ENCODE assay signal across 13 cellular contexts in genomic region chr15:101239724-101240136, GRCh38. TPM values are rescaled to one million over a fixed set of nuclear protein-coding genes. Genes with fewer than 3 reads are reported as not detected.
A peak's percentile ranks its signal among the peaks of the same experiment; 100 is the strongest.
DNase-seq lines count a peak whose midpoint lies in the region; ATAC-seq, FAIRE-seq and TF ChIP-seq lines count a peak whose summit lies in the region.
"Had no signal": no experiment of that assay in that cellular context is flagged by ENCODE, and none has a peak within 500 bp of the region (broad histone marks: within the 10 kb centered on the region; RNA-seq: fewer than 3 reads in every experiment).

No MANE protein-coding gene starts in this region.

- H3K27ac Mint-ChIP-seq in glutamatergic neuron (ENCODE audit: unreplicated experiment) = no peak overlapping the region

- peak overlapping the region; percentile 9 for H3K27ac ChIP-seq in GM12878 (ENCODE audit: control insufficient read depth, insufficient read depth)
- H3K27ac ChIP-seq in smooth muscle cell (ENCODE audit: low read depth) = peak overlapping the region; percentile 74
- H3K27ac ChIP-seq: brain microvascular endothelial cell, psoas muscle had no signal

- H3K4me3 ChIP-seq in GM12878 = 0 out of 2 replicates have a peak overlapping the region, but pooled peaks have one; percentile 18
- no peak overlapping the region for H3K4me3 ChIP-seq in smooth muscle cell
- H3K4me3 ChIP-seq: psoas muscle had no signal

- peak overlapping the region; percentile 74 for H3K4me2 ChIP-seq in GM12878 (ENCODE audit: control insufficient read depth, insufficient read depth)
- H3K4me2 ChIP-seq in smooth muscle cell = peak overlapping the region; percentile 25

- in situ Hi-C loops in GM12878 (cut with MboI) = no loop called here

- peaks cover 4% of the 10 kb centered on the region; the same call in 2 of the 3 replicates for H3K9me3 ChIP-seq in GM12878 (replicated peaks; ENCODE audit: control insufficient read depth, insufficient read depth, low read length)
- no peaks in the 10 kb centered on the region for H3K9me3 ChIP-seq in smooth muscle cell (replicated peaks; ENCODE audit: low read depth)
- H3K9me3 ChIP-seq: psoas muscle had no signal

- RAD21 ChIA-PET in GM12878 (lab: Charles Lee; ENCODE audit: unreplicated experiment) = interaction anchor here (0.9 to 3.4 kb wide), 11 partner anchors 8 to 224 kb away, joined by 3 to 18 read pairs (median 4); partner anchors contain the start of gene CHSY1

- no peaks in the 10 kb centered on the region for H3K36me3 Mint-ChIP-seq in glutamatergic neuron (ENCODE audit: unreplicated experiment)

- 87% methylated on average over 6 of the region's 6 CpGs for WGBS in GM12878 (ENCODE audit: insufficient coverage, insufficient replicate concordance, low lambda C conversion rate, missing lambda C conversion rate)
- 56% methylated on average over 6 of the region's 6 CpGs for WGBS in smooth muscle cell (ENCODE audit: low lambda C conversion rate)

- FAIRE-seq in GM12878 (lab: Jason Lieb, UNC) = peak; percentile 31
- FAIRE-seq: islet of Langerhans had no signal

- peaks cover 80% of the 10 kb centered on the region for H3K79me2 ChIP-seq in GM12878 (ENCODE audit: control insufficient read depth, insufficient read depth, low read length)
- peaks cover 100% of the 10 kb centered on the region for H3K79me2 ChIP-seq in smooth muscle cell (ENCODE audit: low read depth)

- no peaks in the 10 kb centered on the region for H3K27me3 Mint-ChIP-seq in glutamatergic neuron (ENCODE audit: unreplicated experiment)

- TF ChIP-seq CTCF in GM12878 (IDR thresholded peaks at IDR 0.05 in 2 of 3, conservative IDR thresholded peaks at IDR 0.05 in 1 of 3; ENCODE audit: control insufficient read depth in 2 of 3, extremely low read depth in 1 of 3, insufficient read depth in 1 of 3, low read depth in 3 of 3, low read length in 3 of 3) = no peak
- TF ChIP-seq CTCF in smooth muscle cell (IDR thresholded peaks at IDR 0.05; ENCODE audit: borderline replicate concordance, insufficient read depth, poor library complexity, severe bottlenecking) = no peak
- TF ChIP-seq CTCF in glutamatergic neuron (IDR thresholded peaks at IDR 0.05; ENCODE audit: partially characterized antibody, unreplicated experiment) = no peak

- no peak for TF ChIP-seq RAD21 in GM12878 (IDR thresholded peaks at IDR 0.05; ENCODE audit: insufficient read depth, low read depth, low read length)

- intact Hi-C loops in GM12878 (cut with micrococcal nuclease; ENCODE audit: unreplicated experiment) = no loop called here

- no peak overlapping the region for H3K4me3 Mint-ChIP-seq in glutamatergic neuron (ENCODE audit: unreplicated experiment)

- H4K20me1 ChIP-seq in GM12878 (ENCODE audit: control insufficient read depth, insufficient read depth) (no peaks in the 10 kb centered on the region; the same call in 1 of the 2 replicates), smooth muscle cell (ENCODE audit: low read depth) (peaks cover 99% of the 10 kb centered on the region)

- H3K9me3 Mint-ChIP-seq in glutamatergic neuron (ENCODE audit: unreplicated experiment) = no peaks in the 10 kb centered on the region

- CTCF ChIA-PET in GM12878 (lab: Yijun Ruan, JAX) = interaction anchor here (1.0 to 4.5 kb wide), 15 partner anchors 8 to 233 kb away, joined by 3 to 34 read pairs (median 4); no protein-coding TSS in a partner anchor

- peak; percentile 55 to 62 for ATAC-seq in activated CD4-positive, CD25-positive, alpha-beta regulatory T cell treated with anti-CD3 and anti-CD28 coated beads, Interleukin-2, amount 50 U/mL, for 24 hours
- ATAC-seq in GM12878 = peak; percentile 66
- no peak for ATAC-seq in HG02981 (IDR thresholded peaks at IDR 0.05; ENCODE audit: unreplicated experiment)

- H3F3A ChIP-seq in smooth muscle cell (ENCODE audit: low read depth) = peaks cover 23% of the 10 kb centered on the region

- no TSS peak for BruUV-seq in GM12878 (replicated peaks; lab: Mats Ljungman, UMichigan)

- H3K9ac ChIP-seq in GM12878 (ENCODE audit: control insufficient read depth, insufficient read depth, low read length) = no peak overlapping the region
- H3K9ac ChIP-seq in smooth muscle cell (ENCODE audit: low read depth) = no peak overlapping the region

- H3K4me1 Mint-ChIP-seq in glutamatergic neuron (ENCODE audit: low read depth, unreplicated experiment) = peaks cover 9% of the 10 kb centered on the region

- SMC1A ChIA-PET in GM12878 (lab: Charles Lee; ENCODE audit: uncharacterized antibody, unreplicated experiment) = interaction anchor here (0.8 to 10.3 kb wide), 24 partner anchors 8 to 232 kb away, joined by 3 to 119 read pairs (median 5); no protein-coding TSS in a partner anchor

- POLR2A ChIA-PET in GM12878 (lab: Charles Lee) = interaction anchor here (0.7 to 2.7 kb wide), 7 partner anchors 8 to 150 kb away, joined by 3 to 11 read pairs (median 4); partner anchors contain the start of gene CHSY1

- H3K36me3 ChIP-seq in GM12878 (ENCODE audit: control insufficient read depth in 2 of 2, insufficient read depth in 2 of 2, low read length in 1 of 2) (peaks cover 4 to 11% of the 10 kb centered on the region in 2 experiments; a peak in 3 of 4 replicates), smooth muscle cell (ENCODE audit: low read depth) (no peaks in the 10 kb centered on the region)

- peak; percentile 34 to 64; a peak in 1 of 4 replicates for TF ChIP-seq EP300 in GM12878 (IDR thresholded peaks at IDR 0.05; ENCODE audit: borderline replicate concordance in 1 of 2, control insufficient read depth in 1 of 2, low read depth in 2 of 2, low read length in 2 of 2)

- no peak overlapping the region for H2AFZ ChIP-seq in GM12878 (ENCODE audit: control insufficient read depth, low read depth, low read length)
- no peak overlapping the region for H2AFZ ChIP-seq in smooth muscle cell (ENCODE audit: low read depth)

- peaks cover 37% of the 10 kb centered on the region for H3K4me1 ChIP-seq in GM12878 (ENCODE audit: control insufficient read depth, insufficient read depth, low read length)
- H3K4me1 ChIP-seq in smooth muscle cell (ENCODE audit: low read depth) = peaks cover 29% of the 10 kb centered on the region

- H3K27me3 ChIP-seq in GM12878 (replicated peaks in 1 of 2; ENCODE audit: control insufficient read depth in 2 of 2, insufficient read depth in 2 of 2, low read length in 1 of 2) = no peaks in the 10 kb centered on the region
- H3K27me3 ChIP-seq in smooth muscle cell (ENCODE audit: low read depth) = no peaks in the 10 kb centered on the region
- H3K27me3 ChIP-seq: brain microvascular endothelial cell had no signal

- TF ChIP-seq POLR2A in GM12878 (IDR thresholded peaks at IDR 0.05; ENCODE audit: low read depth, low read length) = no peak

- no peak for DNase-seq in activated CD4-positive, CD25-positive, alpha-beta regulatory T cell treated with anti-CD3 and anti-CD28 coated beads, Interleukin-2, amount 50 U/mL, for 72 hours
- DNase-seq in NOMO-1 (lab: John Stamatoyannopoulos, UW; ENCODE audit: unreplicated experiment in 2 of 2) (peak; percentile 95 to 99), GM12878 (ENCODE audit: low read depth, low spot score) (peak; percentile 33), smooth muscle cell (lab: John Stamatoyannopoulos, UW; ENCODE audit: unreplicated experiment) (no peak), NCI-H146 treated with DMSO at 0.1 percent for 48 hours (lab: John Stamatoyannopoulos, UW; ENCODE audit: unreplicated experiment) (no peak), glutamatergic neuron (no peak)
- DNase-seq: brain microvascular endothelial cell, DMS79 treated with DMSO at 0.1 percent for 48 hours, NCI-H187 treated with DMSO at 0.1 percent for 48 hours, psoas muscle had no signal

RNA-seq across cellular contexts. Expression of gene CHSY1, which starts 12.1 kb away (rescaled TPM):
- 82.5 and 96.0 TPM in 2 replicates for total RNA-seq in GM12878 (2013; cell fraction: nucleolus; rRNA removed)
- total RNA-seq in GM12878 (2014; rRNA removed) = 9.8 and 11.1 TPM in 2 replicates
- total RNA-seq in GM12878 (2014; rRNA removed; fragmentation: Illumina TruSeq; extraction: Trizol) = 14.2 and 14.7 TPM in 2 replicates
- total RNA-seq in GM12878 (2021) = 17.5 and 17.8 TPM in 2 replicates
- polyA plus RNA-seq in GM12878 (2011; ENCODE audit: low read depth) = 7.5 TPM
- polyA plus RNA-seq in GM12878 (2011; rRNA removed) = 31.2 and 41.1 TPM in 2 replicates
- 17.9 and 23.9 TPM in 2 replicates for polyA plus RNA-seq in GM12878 (2011; cell fraction: cytosol; rRNA removed)
- 19.2 and 19.8 TPM in 2 replicates for polyA plus RNA-seq in GM12878 (2011; cell fraction: nucleus; rRNA removed)
- 7.4 and 12.5 TPM in 2 replicates for polyA plus RNA-seq in GM12878 (2012)
- polyA plus RNA-seq in GM12878 (2014; fragmentation: Illumina TruSeq; extraction: Trizol) = 16.1 and 18.9 TPM in 2 replicates
- polyA plus RNA-seq in GM12878 (2014; fragmentation: Nextera tagmentation; extraction: Ambion mirVana) = 10 to 100 TPM in 1 of 2 experiments, 1 to 10 TPM in 1; 5.1 to 10.0 TPM
- polyA plus RNA-seq in GM12878 (2014; rRNA removed) = 10.8 and 11.0 TPM in 2 replicates
- 1 to 10 TPM; 1.4 to 1.8 TPM for polyA plus RNA-seq in GM12878 (2016; fragmentation: Nextera tagmentation; extraction: Ambion mirVana)
- 36.3 and 39.7 TPM in 2 replicates for polyA minus RNA-seq in GM12878 (2011; rRNA and poly(A)+ RNA removed)
- 14.3 and 16.0 TPM in 2 replicates for polyA minus RNA-seq in GM12878 (2011; cell fraction: cytosol; rRNA and poly(A)+ RNA removed)
- polyA minus RNA-seq in GM12878 (2011; cell fraction: nucleus; rRNA and poly(A)+ RNA removed) = 13.2 and 20.8 TPM in 2 replicates
- total RNA-seq in smooth muscle cell = 123 and 155 TPM in 2 replicates
- polyA plus RNA-seq in smooth muscle cell = 71.8 and 106 TPM in 2 replicates
- total RNA-seq in glutamatergic neuron (ENCODE audit: unreplicated experiment) = 38.2 TPM

RNA-seq across cellular contexts. Expression of gene SELENOS, which starts 37.6 kb away (rescaled TPM):
- 50.5 and 66.2 TPM in 2 replicates for total RNA-seq in GM12878 (2013; cell fraction: nucleolus; rRNA removed)
- total RNA-seq in GM12878 (2014; rRNA removed) (30.7 and 36.4 TPM in 2 replicates), GM12878 (2014; rRNA removed; fragmentation: Illumina TruSeq; extraction: Trizol) (35.7 and 37.8 TPM in 2 replicates), GM12878 (2021) (29.0 and 33.4 TPM in 2 replicates), smooth muscle cell (108 and 114 TPM in 2 replicates), glutamatergic neuron (ENCODE audit: unreplicated experiment) (46.9 TPM)
- 37.2 TPM for polyA plus RNA-seq in GM12878 (2011; ENCODE audit: low read depth)
- polyA plus RNA-seq in GM12878 (2011; rRNA removed) (62.9 and 73.8 TPM in 2 replicates), GM12878 (2014; fragmentation: Illumina TruSeq; extraction: Trizol) (34.9 and 35.8 TPM in 2 replicates), GM12878 (2014; fragmentation: Nextera tagmentation; extraction: Ambion mirVana) (10 to 100 TPM; 25.8 to 36.7 TPM), GM12878 (2014; rRNA removed) (39.4 and 48.7 TPM in 2 replicates), GM12878 (2016; fragmentation: Nextera tagmentation; extraction: Ambion mirVana) (10 to 100 TPM; 87.9 to 90.1 TPM), smooth muscle cell (130 and 142 TPM in 2 replicates)
- 43.7 and 45.0 TPM in 2 replicates for polyA plus RNA-seq in GM12878 (2011; cell fraction: cytosol; rRNA removed)
- polyA plus RNA-seq in GM12878 (2011; cell fraction: nucleus; rRNA removed) = 30.2 and 33.3 TPM in 2 replicates
- polyA plus RNA-seq in GM12878 (2012) = 42.4 and 44.3 TPM in 2 replicates
- polyA minus RNA-seq in GM12878 (2011; rRNA and poly(A)+ RNA removed) = 27.9 and 31.7 TPM in 2 replicates
- polyA minus RNA-seq in GM12878 (2011; cell fraction: cytosol; rRNA and poly(A)+ RNA removed) = 7.9 and 8.7 TPM in 2 replicates
- 25.0 and 38.4 TPM in 2 replicates for polyA minus RNA-seq in GM12878 (2011; cell fraction: nucleus; rRNA and poly(A)+ RNA removed)

RNA-seq across cellular contexts. Expression of gene SNRPA1, which starts 55.3 kb away (rescaled TPM):
- total RNA-seq in GM12878 (2013; cell fraction: nucleolus; rRNA removed) = 112 TPM in 2 replicates
- total RNA-seq in GM12878 (2014; rRNA removed) (88.4 and 95.1 TPM in 2 replicates), GM12878 (2014; rRNA removed; fragmentation: Illumina TruSeq; extraction: Trizol) (54.3 and 59.9 TPM in 2 replicates), GM12878 (2021) (117 and 126 TPM in 2 replicates), smooth muscle cell (24.0 and 47.1 TPM in 2 replicates), glutamatergic neuron (ENCODE audit: unreplicated experiment) (73.5 TPM)
- 149 TPM for polyA plus RNA-seq in GM12878 (2011; ENCODE audit: low read depth)
- polyA plus RNA-seq in GM12878 (2011; rRNA removed) (267 and 344 TPM in 2 replicates), GM12878 (2014; fragmentation: Illumina TruSeq; extraction: Trizol) (138 and 154 TPM in 2 replicates), GM12878 (2014; fragmentation: Nextera tagmentation; extraction: Ambion mirVana) (100 to 1,000 TPM; 174 to 238 TPM), GM12878 (2014; rRNA removed) (123 and 149 TPM in 2 replicates), GM12878 (2016; fragmentation: Nextera tagmentation; extraction: Ambion mirVana) (100 to 1,000 TPM; 240 to 258 TPM), smooth muscle cell (96.9 and 99.0 TPM in 2 replicates)
- polyA plus RNA-seq in GM12878 (2011; cell fraction: cytosol; rRNA removed) = 146 and 176 TPM in 2 replicates
- 172 and 183 TPM in 2 replicates for polyA plus RNA-seq in GM12878 (2011; cell fraction: nucleus; rRNA removed)
- 111 and 176 TPM in 2 replicates for polyA plus RNA-seq in GM12878 (2012)
- polyA minus RNA-seq in GM12878 (2011; rRNA and poly(A)+ RNA removed) = 55.1 and 81.8 TPM in 2 replicates
- polyA minus RNA-seq in GM12878 (2011; cell fraction: cytosol; rRNA and poly(A)+ RNA removed) = 42.9 and 46.5 TPM in 2 replicates
- 27.8 and 38.6 TPM in 2 replicates for polyA minus RNA-seq in GM12878 (2011; cell fraction: nucleus; rRNA and poly(A)+ RNA removed)

Comparison
In these comparisons a context has a peak if more than half of its experiments do, and no peak if none do; other contexts are left out.
1. DNase-seq: peak in NOMO-1 (2 of 2) and GM12878 (single experiment); none in activated CD4-positive, CD25-positive, alpha-beta regulatory T cell treated with anti-CD3 and anti-CD28 coated beads, Interleukin-2, amount 50 U/mL, for 72 hours (single experiment), smooth muscle cell (single experiment), NCI-H146 treated with DMSO at 0.1 percent for 48 hours (single experiment) and glutamatergic neuron (single experiment).